2 cellular contexts compared by ENCODE assay signal in genomic region chr19:49272204-49272603, GRCh38.
TF ChIP-seq lines count a peak whose summit lies in the region.

No MANE protein-coding gene starts in this region.

TF ChIP-seq in HEK293, 187 proteins besides CTCF, POLR2A, EP300 and RAD21:
- TF ChIP-seq ZNF292 (tag by site-specific recombination; IDR thresholded peaks at IDR 0.05; ENCODE audit: borderline replicate concordance, low read depth) (no peak), ZNF639 (tag by site-specific recombination; IDR thresholded peaks at IDR 0.05) (0 out of 2 replicates have a peak, but pooled peaks have one; percentile 18), ZNF530 (tag by site-specific recombination; IDR thresholded peaks at IDR 0.05; ENCODE audit: low read depth) (no peak), ZNF449 (tag by site-specific recombination; IDR thresholded peaks at IDR 0.05) (no peak), ZBTB20 (tag by site-specific recombination; IDR thresholded peaks at IDR 0.05) (0 out of 2 replicates have a peak, but pooled peaks have one; percentile 14), ZNF76 (tag by site-specific recombination; IDR thresholded peaks at IDR 0.05; ENCODE audit: borderline replicate concordance, low read depth) (no peak), ZNF155 (tag by site-specific recombination; IDR thresholded peaks at IDR 0.05) (no peak), ZNF112 (tag by site-specific recombination; IDR thresholded peaks at IDR 0.05) (no peak), TRIM28 (IDR thresholded peaks at IDR 0.05; ENCODE audit: borderline replicate concordance, low read length) (peak; percentile 83), ZNF394 (tag by site-specific recombination; IDR thresholded peaks at IDR 0.05; ENCODE audit: borderline replicate concordance) (no peak), PRDM2 (tag by site-specific recombination; IDR thresholded peaks at IDR 0.05; ENCODE audit: borderline replicate concordance) (no peak)

TF ChIP-seq in WTC11, 78 proteins besides CTCF, POLR2A, EP300 and RAD21:
- TF ChIP-seq PREB (CRISPR knock-in tag; IDR thresholded peaks at IDR 0.05; ENCODE audit: borderline replicate concordance) (no peak), E2F5 (CRISPR knock-in tag; IDR thresholded peaks at IDR 0.05) (no peak), ZNF416 (CRISPR knock-in tag; IDR thresholded peaks at IDR 0.05) (no peak), ZNF317 (CRISPR knock-in tag; IDR thresholded peaks at IDR 0.05; ENCODE audit: borderline replicate concordance, low read depth) (no peak), JAZF1 (CRISPR knock-in tag; IDR thresholded peaks at IDR 0.05) (no peak), NR2C2 (CRISPR knock-in tag; IDR thresholded peaks at IDR 0.05) (no peak), ATF6 (CRISPR knock-in tag; IDR thresholded peaks at IDR 0.05) (no peak), NFATC4 (CRISPR knock-in tag; IDR thresholded peaks at IDR 0.05) (no peak), ATF3 (CRISPR knock-in tag; conservative IDR thresholded peaks at IDR 0.05) (no peak), GTF2I (CRISPR knock-in tag; conservative IDR thresholded peaks at IDR 0.05) (no peak), HMGA2 (CRISPR knock-in tag; IDR thresholded peaks at IDR 0.05) (no peak), TEAD1 (CRISPR knock-in tag; IDR thresholded peaks at IDR 0.05) (no peak), OVOL2 (CRISPR knock-in tag; IDR thresholded peaks at IDR 0.05; ENCODE audit: borderline replicate concordance) (no peak), ATF2 (CRISPR knock-in tag; IDR thresholded peaks at IDR 0.05; ENCODE audit: borderline replicate concordance, low read depth) (no peak), FOXP4 (CRISPR knock-in tag; IDR thresholded peaks at IDR 0.05) (no peak), CREB1 (CRISPR knock-in tag; IDR thresholded peaks at IDR 0.05) (no peak), MXD4 (CRISPR knock-in tag; IDR thresholded peaks at IDR 0.05; ENCODE audit: borderline replicate concordance) (no peak), CREM (CRISPR knock-in tag; IDR thresholded peaks at IDR 0.05) (no peak), RELA (CRISPR knock-in tag; IDR thresholded peaks at IDR 0.05; ENCODE audit: borderline replicate concordance) (no peak), ATF1 (CRISPR knock-in tag; IDR thresholded peaks at IDR 0.05) (no peak)
